1 cellular context compared by ENCODE assay signal in genomic region chr6:134098276-134098675, GRCh38.
A peak's percentile ranks its signal among the peaks of the same experiment; 100 is the strongest.
TF ChIP-seq lines count a peak whose summit lies in the region.

No MANE protein-coding gene starts in this region.

TF ChIP-seq in SK-N-SH, 30 proteins besides CTCF, POLR2A, EP300 and RAD21 (continued from another document):
- TF ChIP-seq PBX3 (IDR thresholded peaks at IDR 0.05), result no peak
- peak; percentile 77 for TF ChIP-seq RCOR1 (IDR thresholded peaks at IDR 0.05; ENCODE audit: low read length)
- no peak for TF ChIP-seq USF2 (IDR thresholded peaks at IDR 0.05; ENCODE audit: borderline replicate concordance, low read depth, low read length)
- TF ChIP-seq MAX (IDR thresholded peaks at IDR 0.05; ENCODE audit: low read depth), result no peak
- TF ChIP-seq CHD2 (IDR thresholded peaks at IDR 0.05; ENCODE audit: low read length, partially characterized antibody), result peak; percentile 35
- 0 out of 2 replicates have a peak, but pooled peaks have one; percentile 18 for TF ChIP-seq MXI1 (IDR thresholded peaks at IDR 0.05; ENCODE audit: low read depth, low read length)
TF ChIP-seq in SK-N-SH: peak in this region for 3.
